ENCODE assay signal across 10 cellular contexts in the genomic region with DNA sequence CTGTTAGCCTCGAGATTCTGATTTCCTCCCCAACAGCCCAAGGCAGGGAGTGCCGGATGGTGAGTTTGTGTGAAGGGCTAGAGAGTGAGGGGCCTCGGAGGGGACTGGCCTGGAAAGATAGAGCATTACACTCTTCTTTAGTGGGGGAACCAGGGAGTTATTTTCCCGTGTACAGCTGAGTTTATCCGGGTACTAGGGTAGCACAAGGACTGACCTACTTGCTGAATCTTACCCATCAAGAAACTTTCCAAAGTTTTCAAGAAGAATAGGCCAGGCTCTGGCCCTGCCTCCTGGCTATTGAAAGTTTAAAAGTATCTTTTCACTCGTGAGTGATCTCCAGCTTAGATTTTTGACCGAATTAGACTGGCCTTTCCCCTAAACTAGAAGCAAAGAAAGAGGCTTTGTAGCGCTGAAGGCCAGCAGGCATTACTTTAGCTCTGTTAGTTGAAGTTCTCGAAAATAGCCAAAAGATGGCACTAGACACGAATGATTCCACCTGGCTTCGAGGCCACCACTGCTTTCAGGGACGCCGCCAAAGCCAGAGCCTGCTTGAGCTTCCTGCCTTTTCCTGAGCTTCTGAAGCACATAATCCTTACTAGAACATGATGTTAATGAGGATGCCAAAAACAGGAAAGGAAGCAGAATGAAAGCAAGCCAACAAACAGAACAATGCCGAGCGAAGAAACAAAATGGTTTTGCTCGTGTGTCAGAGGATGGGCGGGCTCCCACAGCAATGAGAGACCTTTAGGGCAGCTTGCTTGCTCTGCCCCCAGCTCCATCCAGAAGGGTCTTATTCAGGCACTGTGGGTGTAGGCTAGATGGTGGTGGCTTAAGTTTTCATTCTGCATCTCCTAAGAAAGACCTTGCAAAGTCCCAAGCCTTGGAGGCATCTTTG. TPM values are rescaled to one million over a fixed set of nuclear protein-coding genes. Genes with fewer than 3 reads are reported as not detected.
DNase-seq lines count a peak whose midpoint lies in the region; ATAC-seq and TF ChIP-seq lines count a peak whose summit lies in the region.
"Had no signal": no experiment of that assay in that cellular context is flagged by ENCODE, and none has a peak within 500 bp of the region (broad histone marks: within the 10 kb centered on the region; RNA-seq: fewer than 3 reads in every experiment).

No MANE protein-coding gene starts in this region.

- POLR2A ChIA-PET in AG04449 (lab: Yijun Ruan, JAX): no interaction called here

- CTCF ChIA-PET in AG04449 (lab: Yijun Ruan, JAX): interaction anchor here (0.8 to 1.6 kb wide), 12 partner anchors 8 to 640 kb away, joined by 3 to 15 read pairs (median 4); no protein-coding TSS in a partner anchor

- H3K4me3 ChIP-seq in AG04449 (ENCODE audit: low read depth, low read length): no peak overlapping the region
- no peak overlapping the region for H3K4me3 ChIP-seq in GM12865 (ENCODE audit: low read depth, low read length)
- no peak overlapping the region for H3K4me3 ChIP-seq in neural progenitor cell

- no peaks in the 10 kb centered on the region for H3K79me2 ChIP-seq in neural progenitor cell (ENCODE audit: low read depth)

- H3F3A ChIP-seq in neural progenitor cell (ENCODE audit: low read depth): peaks cover 13% of the 10 kb centered on the region

- peaks cover 2% of the 10 kb centered on the region for H3K36me3 Mint-ChIP-seq in neural progenitor cell
- H3K36me3 Mint-ChIP-seq: IgD-negative memory B cell; naive thymus-derived CD4-positive, alpha-beta T cell had no signal

- H3K27ac Mint-ChIP-seq in neural progenitor cell: peak overlapping the region; percentile 24
- H3K27ac Mint-ChIP-seq: IgD-negative memory B cell; naive thymus-derived CD4-positive, alpha-beta T cell had no signal

- no peak overlapping the region for H3K9ac ChIP-seq in neural progenitor cell

- peaks cover 3% of the 10 kb centered on the region for H3K27me3 Mint-ChIP-seq in neural progenitor cell (ENCODE audit: insufficient read depth, low read depth)
- H3K27me3 Mint-ChIP-seq: IgD-negative memory B cell had no signal

- peaks cover 10% of the 10 kb centered on the region for H3K4me1 Mint-ChIP-seq in neural progenitor cell

- peaks cover 15% of the 10 kb centered on the region for H3K4me1 ChIP-seq in neural progenitor cell

- H3K27me3 ChIP-seq in neural progenitor cell: no peaks in the 10 kb centered on the region

- ATAC-seq in HG02678 (IDR thresholded peaks at IDR 0.05; ENCODE audit: unreplicated experiment): peak; percentile 92
- ATAC-seq in HG03457 (IDR thresholded peaks at IDR 0.05; ENCODE audit: unreplicated experiment): no peak
- ATAC-seq: naive thymus-derived CD4-positive, alpha-beta T cell had no signal

- no peak for DNase-seq in AG04449 (ENCODE audit: low read depth, low spot score)
- DNase-seq in GM12865 (ENCODE audit: low read depth): peak; percentile 54
- peak; percentile 29 for DNase-seq in NCI-H1092 (lab: John Stamatoyannopoulos, UW)
- DNase-seq in SKM-1 (lab: John Stamatoyannopoulos, UW; ENCODE audit: unreplicated experiment): peak; percentile 51
- DNase-seq in fibroblast of gingiva (ENCODE audit: low read depth): peak; percentile 51
- DNase-seq in neural progenitor cell (ENCODE audit: low spot score): peak; percentile 88

- peak; percentile 57 for TF ChIP-seq CTCF in AG04449 (IDR thresholded peaks at IDR 0.05; ENCODE audit: insufficient read depth, low read length, missing control alignments)
- peak; percentile 59 for TF ChIP-seq CTCF in GM12865 (IDR thresholded peaks at IDR 0.05; ENCODE audit: insufficient read depth, low read depth, low read length, missing control alignments)
- TF ChIP-seq CTCF in neural progenitor cell (IDR thresholded peaks at IDR 0.05): peak; percentile 80

- peaks cover 6% of the 10 kb centered on the region for H3K9me3 Mint-ChIP-seq in neural progenitor cell
- H3K9me3 Mint-ChIP-seq: naive thymus-derived CD4-positive, alpha-beta T cell had no signal

- no peak overlapping the region for H3K4me2 ChIP-seq in neural progenitor cell

- no peaks in the 10 kb centered on the region for H3K9me3 ChIP-seq in neural progenitor cell (ENCODE audit: low read depth)

- H3K36me3 ChIP-seq in neural progenitor cell: no peaks in the 10 kb centered on the region

- H3K4me3 Mint-ChIP-seq in neural progenitor cell: no peak overlapping the region
- H3K4me3 Mint-ChIP-seq: naive thymus-derived CD4-positive, alpha-beta T cell had no signal

- H2AFZ ChIP-seq in neural progenitor cell (replicated peaks): peak overlapping the region; percentile 99

- no peaks in the 10 kb centered on the region for H4K20me1 ChIP-seq in neural progenitor cell (ENCODE audit: low read depth)

- H3K27ac ChIP-seq in neural progenitor cell: no peak overlapping the region

RNA-seq across cellular contexts. Expression of a gene that starts 55.8 kb away (rescaled TPM):
- 64.9 and 86.9 TPM in 2 replicates for total RNA-seq in neural progenitor cell (ENCODE audit: low replicate concordance)
